In genomic region chr15:88012711-88013110, GRCh38 we compare ENCODE assay signal across 5 cellular contexts.
"Had no signal": no experiment of that assay in that cellular context is flagged by ENCODE, and none has a peak within 500 bp of the region (broad histone marks: within the 10 kb centered on the region; RNA-seq: fewer than 3 reads in every experiment).

No MANE protein-coding gene starts in this region.

- FAIRE-seq: HepG2, HTR-8/SVneo, K562 had no signal

- DNase-seq: IMR-90 had no signal

- H3K27ac ChIP-seq: HL-60 had no signal

- ATAC-seq: HepG2, K562 had no signal

- H3K4me3 ChIP-seq: K562 had no signal
